19 cellular contexts compared by ENCODE assay signal in the genomic region with DNA sequence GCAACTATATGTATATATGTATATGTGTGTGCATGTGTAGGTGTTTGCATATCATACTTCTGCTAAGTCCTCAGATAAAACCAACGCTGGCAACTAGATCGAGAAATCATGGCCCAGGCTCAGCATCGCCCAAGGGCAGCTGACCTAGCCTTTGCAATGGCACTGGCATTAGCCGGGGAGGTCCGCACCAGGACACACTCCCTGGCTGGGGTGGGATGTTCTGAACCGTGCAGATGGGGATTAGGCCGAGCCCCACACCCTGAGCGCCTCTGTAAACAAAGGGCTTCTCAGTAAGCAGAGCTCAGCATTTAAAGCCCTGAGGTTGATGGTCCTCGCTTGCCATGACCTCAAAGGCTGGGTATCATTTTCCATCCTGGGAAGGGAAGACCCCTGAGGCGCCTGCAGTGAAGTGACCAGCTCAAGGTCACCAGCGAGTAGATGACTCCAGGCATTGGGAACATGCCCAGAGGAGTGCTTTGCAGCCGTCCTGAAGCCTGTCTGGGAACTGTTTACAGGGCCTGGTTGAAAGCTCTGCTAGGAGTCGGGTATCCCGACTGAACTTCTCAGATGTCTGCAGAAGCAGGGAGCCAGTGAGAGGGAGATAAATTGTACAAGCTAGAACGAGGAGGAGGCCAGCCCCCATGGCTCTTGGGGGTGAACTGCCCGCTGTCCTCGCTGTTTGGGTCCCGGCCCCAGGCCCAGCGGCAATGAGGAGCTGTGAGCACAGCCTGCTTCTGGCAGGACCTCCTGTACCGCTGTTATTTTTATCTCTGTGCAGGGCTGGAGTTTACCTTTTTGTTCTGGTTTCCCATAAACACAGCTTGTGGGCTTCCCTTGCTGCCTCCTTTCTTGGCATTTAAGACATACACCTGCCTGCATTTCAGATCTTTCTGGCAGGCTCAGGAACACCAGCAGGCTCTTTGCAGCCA. TPM values are rescaled to one million over a fixed set of nuclear protein-coding genes. Genes with fewer than 3 reads are reported as not detected.
A peak's percentile ranks its signal among the peaks of the same experiment; 100 is the strongest.
DNase-seq lines count a peak whose midpoint lies in the region; ATAC-seq and TF ChIP-seq lines count a peak whose summit lies in the region.
"Had no signal": no experiment of that assay in that cellular context is flagged by ENCODE, and none has a peak within 500 bp of the region (broad histone marks: within the 10 kb centered on the region; RNA-seq: fewer than 3 reads in every experiment).

No MANE protein-coding gene starts in this region.

- WGBS in trophoblast cell (ENCODE audit: extremely low coverage, insufficient coverage, insufficient read length): no CpG with 5 or more reads among the region's 20 CpGs

- no peak overlapping the region for H2BK5ac ChIP-seq in trophoblast cell (ENCODE audit: low read depth, low read length, poor library complexity)

- H3K27me3 ChIP-seq in BLaER1 treated with 17β-estradiol and CSF1 and Interleukin-3, amounts not matched to agents 10 nM and 100 nM: peaks cover 0 to 16% (median 14%) of the 10 kb centered on the region in 11 experiments; a peak in 14 of 22 replicates
- H3K27me3 ChIP-seq in left ventricle myocardium inferior (ENCODE audit: low read depth) (no peaks in the 10 kb centered on the region), trophoblast cell (ENCODE audit: insufficient read depth, low read length) (no peaks in the 10 kb centered on the region)
- H3K27me3 ChIP-seq: brain microvascular endothelial cell, upper lobe of right lung had no signal

- H3K14ac ChIP-seq in trophoblast cell (ENCODE audit: low read length): no peak overlapping the region

- no peak overlapping the region for H3K27ac ChIP-seq in BLaER1 treated with 17β-estradiol and CSF1 and Interleukin-3, amounts not matched to agents 10 nM and 100 nM
- H3K27ac ChIP-seq in VCaP: peak overlapping the region; percentile 24; the same call in 1 of the 2 replicates
- H3K27ac ChIP-seq in left ventricle myocardium inferior (replicated peaks): peak overlapping the region; percentile 90
- no peak overlapping the region for H3K27ac ChIP-seq in trophoblast cell (ENCODE audit: low read depth, low read length)
- H3K27ac ChIP-seq: brain microvascular endothelial cell, upper lobe of right lung had no signal

- no peaks in the 10 kb centered on the region for H3K36me3 ChIP-seq in BLaER1 treated with 17β-estradiol and CSF1 and Interleukin-3, amounts not matched to agents 10 nM and 100 nM
- no peaks in the 10 kb centered on the region for H3K36me3 ChIP-seq in left ventricle myocardium inferior
- H3K36me3 ChIP-seq in trophoblast cell (ENCODE audit: control insufficient read depth in 1 of 2, insufficient read depth in 2 of 2, low read length in 2 of 2): no peaks in the 10 kb centered on the region
- H3K36me3 ChIP-seq: brain microvascular endothelial cell, upper lobe of right lung had no signal

- H3K4me2 ChIP-seq in BLaER1 treated with 17β-estradiol and CSF1 and Interleukin-3, amounts not matched to agents 10 nM and 100 nM: peak overlapping the region in 9 of 11 experiments; percentile 18 to 73 (median 56); a peak in 13 of 22 replicates
- H3K4me2 ChIP-seq in trophoblast cell (ENCODE audit: low read length): no peak overlapping the region

- no peak overlapping the region for H3K23ac ChIP-seq in trophoblast cell (ENCODE audit: low read length)

- H2AFZ ChIP-seq in trophoblast cell (ENCODE audit: insufficient read depth, low read length, poor library complexity): no peak overlapping the region

- H4K12ac ChIP-seq in trophoblast cell (ENCODE audit: low read depth, low read length): no peak overlapping the region

- no peaks in the 10 kb centered on the region for H3K79me2 ChIP-seq in trophoblast cell (ENCODE audit: control insufficient read depth, insufficient read depth, low read length, poor library complexity)

- no peak overlapping the region for H3K18ac ChIP-seq in trophoblast cell (ENCODE audit: low read length)

- H3K79me1 ChIP-seq in trophoblast cell (ENCODE audit: low read length): no peaks in the 10 kb centered on the region

- no peak overlapping the region for H3K9ac ChIP-seq in BLaER1 treated with 17β-estradiol and CSF1 and Interleukin-3, amounts not matched to agents 10 nM and 100 nM
- no peak overlapping the region for H3K9ac ChIP-seq in trophoblast cell (ENCODE audit: low read length)

- H2BK12ac ChIP-seq in trophoblast cell (ENCODE audit: low read length): no peak overlapping the region

- ATAC-seq in HG03159 (IDR thresholded peaks at IDR 0.05; ENCODE audit: unreplicated experiment): no peak
- ATAC-seq: activated CD8-positive, alpha-beta T cell treated with anti-CD3 and anti-CD28 coated beads, Interleukin-2, amount 10 ng/mL, durations not matched to agents 7 days and 5 days; WTC11 had no signal

- H3K4ac ChIP-seq in trophoblast cell (ENCODE audit: low read depth, low read length): no peak overlapping the region

- no peak for DNase-seq in left ventricle myocardium inferior
- DNase-seq in trophoblast cell: no peak
- no peak for DNase-seq in activated gamma-delta T cell treated with Interleukin-2 at 50 U/mL for 16 hours
- DNase-seq in NCI-H524 treated with DMSO at 0.1 percent for 48 hours (lab: John Stamatoyannopoulos, UW): no peak
- DNase-seq in NCI-H446 treated with DMSO at 0.1 percent for 48 hours (lab: John Stamatoyannopoulos, UW): no peak
- DNase-seq: activated CD8-positive, alpha-beta T cell treated with anti-CD3 and anti-CD28 coated beads, Interleukin-2, amount 10 ng/mL, durations not matched to agents 7 days and 5 days; activated T-cell treated with anti-CD3 and anti-CD28 coated beads, Interleukin-2, amount 50 U/mL, for 48 hours; brain microvascular endothelial cell; CD4-positive, alpha-beta memory T cell; DND-41; H9; NCI-H2227 treated with DMSO at 0.1 percent for 48 hours; occipital lobe had no signal

- no peaks in the 10 kb centered on the region; a peak in 1 of 22 replicates for H4K20me1 ChIP-seq in BLaER1 treated with 17β-estradiol and CSF1 and Interleukin-3, amounts not matched to agents 10 nM and 100 nM

- no peak overlapping the region for H4K8ac ChIP-seq in trophoblast cell (ENCODE audit: low read depth, low read length)

- no peaks in the 10 kb centered on the region for H3K9me3 ChIP-seq in BLaER1 treated with 17β-estradiol and CSF1 and Interleukin-3, amounts not matched to agents 10 nM and 100 nM (replicated peaks in 1 of 11)
- H3K9me3 ChIP-seq in left ventricle myocardium inferior (replicated peaks) (no peaks in the 10 kb centered on the region), trophoblast cell (ENCODE audit: insufficient read depth, low read depth, low read length) (peaks cover 4% of the 10 kb centered on the region)
- H3K9me3 ChIP-seq: upper lobe of right lung had no signal

- intact Hi-C loops in left ventricle myocardium inferior (cut with micrococcal nuclease): no loop called here

- H3K4me3 ChIP-seq in BLaER1 treated with 17β-estradiol and CSF1 and Interleukin-3, amounts not matched to agents 10 nM and 100 nM: no peak overlapping the region
- peak overlapping the region; percentile 24 for H3K4me3 ChIP-seq in left ventricle myocardium inferior
- peak overlapping the region; percentile 10 for H3K4me3 ChIP-seq in trophoblast cell (ENCODE audit: low read depth, low read length)
- H3K4me3 ChIP-seq: upper lobe of right lung had no signal

- H2BK120ac ChIP-seq in trophoblast cell (ENCODE audit: insufficient read depth, low read length, poor library complexity): no peak overlapping the region

- TF ChIP-seq CTCF in VCaP (conservative IDR thresholded peaks at IDR 0.05): no peak
- no peak for TF ChIP-seq CTCF in left ventricle myocardium inferior (IDR thresholded peaks at IDR 0.05; ENCODE audit: borderline replicate concordance)

- H4K91ac ChIP-seq in trophoblast cell (ENCODE audit: low read depth, low read length): no peak overlapping the region

- H3K4me1 ChIP-seq in BLaER1 treated with 17β-estradiol and CSF1 and Interleukin-3, amounts not matched to agents 10 nM and 100 nM: peaks cover 13 to 54% (median 40%) of the 10 kb centered on the region in 10 experiments; a peak in 19 of 20 replicates
- H3K4me1 ChIP-seq in left ventricle myocardium inferior (peaks cover 55% of the 10 kb centered on the region), trophoblast cell (ENCODE audit: control insufficient read depth in 1 of 2, insufficient read depth in 2 of 2, low read length in 2 of 2) (peaks cover 2 to 9% of the 10 kb centered on the region in 2 experiments)

- H2AK5ac ChIP-seq in trophoblast cell (ENCODE audit: low read length): no peak overlapping the region

RNA-seq across cellular contexts. Expression of a gene that starts 18.4 kb away (rescaled TPM):
- total RNA-seq in left ventricle myocardium inferior: 44.5 TPM
- polyA plus RNA-seq in trophoblast cell (2013): 140 and 155 TPM in 2 replicates
- total RNA-seq: HT1080 had no signal

Comparison
In these comparisons a context has a peak if more than half of its experiments do, and no peak if none do; other contexts are left out.
1. H3K27ac ChIP-seq: peak in VCaP (single experiment) and left ventricle myocardium inferior (single experiment); none in BLaER1 treated with 17β-estradiol and CSF1 and Interleukin-3, amounts not matched to agents 10 nM and 100 nM (0 of 11) and trophoblast cell (single experiment).
2. H3K4me3 ChIP-seq: peak in left ventricle myocardium inferior (single experiment) and trophoblast cell (single experiment); none in BLaER1 treated with 17β-estradiol and CSF1 and Interleukin-3, amounts not matched to agents 10 nM and 100 nM (0 of 10).